Comparison of ENCODE assay signal across 1 cellular context in the genomic region with DNA sequence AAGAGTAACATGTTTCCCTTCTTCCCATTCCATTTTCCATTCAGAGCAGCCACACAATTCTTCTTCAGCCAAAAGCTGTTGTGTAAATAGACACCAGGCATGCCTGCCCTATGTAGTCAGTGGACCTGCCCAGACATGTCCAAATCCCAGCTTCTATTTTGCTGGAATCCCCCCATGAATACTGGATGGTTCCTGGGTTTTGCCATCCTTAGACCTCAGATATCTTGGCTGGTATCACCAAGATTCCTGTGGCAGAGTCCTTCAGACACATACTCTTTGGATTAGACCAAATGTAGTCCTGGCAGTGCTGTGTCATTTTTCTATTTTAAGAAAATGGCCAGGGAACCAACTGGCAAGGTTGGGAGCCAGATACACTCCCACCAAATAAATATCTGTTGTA.
TF ChIP-seq lines count a peak whose summit lies in the region.

No MANE protein-coding gene starts in this region.

TF ChIP-seq in HepG2, 621 proteins besides CTCF, POLR2A, EP300 and RAD21 (continued from another document):
- TF ChIP-seq, protein P1, sequence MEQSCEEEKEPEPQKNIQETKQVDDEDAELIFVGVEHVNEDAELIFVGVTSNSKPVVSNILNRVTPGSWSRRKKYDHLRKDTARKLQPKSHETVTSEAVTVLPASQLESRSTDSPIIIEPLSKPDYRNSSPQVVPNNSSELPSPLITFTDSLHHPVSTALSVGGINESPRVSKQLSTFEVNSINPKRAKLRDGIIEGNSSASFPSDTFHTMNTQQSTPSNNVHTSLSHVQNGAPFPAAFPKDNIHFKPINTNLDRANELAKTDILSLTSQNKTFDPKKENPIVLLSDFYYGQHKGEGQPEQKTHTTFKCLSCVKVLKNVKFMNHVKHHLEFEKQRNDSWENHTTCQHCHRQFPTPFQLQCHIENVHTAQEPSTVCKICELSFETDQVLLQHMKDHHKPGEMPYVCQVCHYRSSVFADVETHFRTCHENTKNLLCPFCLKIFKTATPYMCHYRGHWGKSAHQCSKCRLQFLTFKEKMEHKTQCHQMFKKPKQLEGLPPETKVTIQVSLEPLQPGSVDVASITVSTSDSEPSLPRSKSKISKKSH (CRISPR knock-in tag; IDR thresholded peaks at IDR 0.05; ENCODE audit: borderline replicate concordance): no peak
- TF ChIP-seq RFX3 (CRISPR knock-in tag; IDR thresholded peaks at IDR 0.05) (no peak), KLF16 (CRISPR knock-in tag; IDR thresholded peaks at IDR 0.05) (0 out of 4 replicates have a peak, but pooled peaks of 1 of the 2 experiments have one; percentile 21), SAFB2 (CRISPR knock-in tag; IDR thresholded peaks at IDR 0.05; ENCODE audit: borderline replicate concordance, low read depth) (no peak), IKZF1 (IDR thresholded peaks at IDR 0.05) (no peak), GATAD2A (CRISPR knock-in tag; IDR thresholded peaks at IDR 0.05) (0 out of 2 replicates have a peak, but pooled peaks have one; percentile 31), TP53 (CRISPR knock-in tag; conservative IDR thresholded peaks at IDR 0.05) (peak; percentile 100), SMC3 (IDR thresholded peaks at IDR 0.05; ENCODE audit: low read length) (no peak), FOSL2 (CRISPR knock-in tag; IDR thresholded peaks at IDR 0.05) (peak; percentile 70; the same call in 1 of the 2 replicates), FOXA3 (CRISPR knock-in tag; IDR thresholded peaks at IDR 0.05) (0 out of 2 replicates have a peak, but pooled peaks have one; percentile 52), ZMYM4 (CRISPR knock-in tag; IDR thresholded peaks at IDR 0.05) (0 out of 2 replicates have a peak, but pooled peaks have one; percentile 38), TEAD3 (CRISPR knock-in tag; optimal IDR thresholded peaks at IDR 0.05; ENCODE audit: borderline replicate concordance) (peak; percentile 46), MEF2D (CRISPR knock-in tag; IDR thresholded peaks at IDR 0.05) (no peak), ZNF644 (CRISPR knock-in tag; IDR thresholded peaks at IDR 0.05; ENCODE audit: low read depth) (peak; percentile 69; the same call in 1 of the 2 replicates), PHF21A (CRISPR knock-in tag; IDR thresholded peaks at IDR 0.05) (0 out of 2 replicates have a peak, but pooled peaks have one; percentile 18)
- TF ChIP-seq, protein P2, sequence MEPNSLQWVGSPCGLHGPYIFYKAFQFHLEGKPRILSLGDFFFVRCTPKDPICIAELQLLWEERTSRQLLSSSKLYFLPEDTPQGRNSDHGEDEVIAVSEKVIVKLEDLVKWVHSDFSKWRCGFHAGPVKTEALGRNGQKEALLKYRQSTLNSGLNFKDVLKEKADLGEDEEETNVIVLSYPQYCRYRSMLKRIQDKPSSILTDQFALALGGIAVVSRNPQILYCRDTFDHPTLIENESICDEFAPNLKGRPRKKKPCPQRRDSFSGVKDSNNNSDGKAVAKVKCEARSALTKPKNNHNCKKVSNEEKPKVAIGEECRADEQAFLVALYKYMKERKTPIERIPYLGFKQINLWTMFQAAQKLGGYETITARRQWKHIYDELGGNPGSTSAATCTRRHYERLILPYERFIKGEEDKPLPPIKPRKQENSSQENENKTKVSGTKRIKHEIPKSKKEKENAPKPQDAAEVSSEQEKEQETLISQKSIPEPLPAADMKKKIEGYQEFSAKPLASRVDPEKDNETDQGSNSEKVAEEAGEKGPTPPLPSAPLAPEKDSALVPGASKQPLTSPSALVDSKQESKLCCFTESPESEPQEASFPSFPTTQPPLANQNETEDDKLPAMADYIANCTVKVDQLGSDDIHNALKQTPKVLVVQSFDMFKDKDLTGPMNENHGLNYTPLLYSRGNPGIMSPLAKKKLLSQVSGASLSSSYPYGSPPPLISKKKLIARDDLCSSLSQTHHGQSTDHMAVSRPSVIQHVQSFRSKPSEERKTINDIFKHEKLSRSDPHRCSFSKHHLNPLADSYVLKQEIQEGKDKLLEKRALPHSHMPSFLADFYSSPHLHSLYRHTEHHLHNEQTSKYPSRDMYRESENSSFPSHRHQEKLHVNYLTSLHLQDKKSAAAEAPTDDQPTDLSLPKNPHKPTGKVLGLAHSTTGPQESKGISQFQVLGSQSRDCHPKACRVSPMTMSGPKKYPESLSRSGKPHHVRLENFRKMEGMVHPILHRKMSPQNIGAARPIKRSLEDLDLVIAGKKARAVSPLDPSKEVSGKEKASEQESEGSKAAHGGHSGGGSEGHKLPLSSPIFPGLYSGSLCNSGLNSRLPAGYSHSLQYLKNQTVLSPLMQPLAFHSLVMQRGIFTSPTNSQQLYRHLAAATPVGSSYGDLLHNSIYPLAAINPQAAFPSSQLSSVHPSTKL (CRISPR knock-in tag; IDR thresholded peaks at IDR 0.05): 0 out of 2 replicates have a peak, but pooled peaks have one; percentile 28
- TF ChIP-seq, protein P3, sequence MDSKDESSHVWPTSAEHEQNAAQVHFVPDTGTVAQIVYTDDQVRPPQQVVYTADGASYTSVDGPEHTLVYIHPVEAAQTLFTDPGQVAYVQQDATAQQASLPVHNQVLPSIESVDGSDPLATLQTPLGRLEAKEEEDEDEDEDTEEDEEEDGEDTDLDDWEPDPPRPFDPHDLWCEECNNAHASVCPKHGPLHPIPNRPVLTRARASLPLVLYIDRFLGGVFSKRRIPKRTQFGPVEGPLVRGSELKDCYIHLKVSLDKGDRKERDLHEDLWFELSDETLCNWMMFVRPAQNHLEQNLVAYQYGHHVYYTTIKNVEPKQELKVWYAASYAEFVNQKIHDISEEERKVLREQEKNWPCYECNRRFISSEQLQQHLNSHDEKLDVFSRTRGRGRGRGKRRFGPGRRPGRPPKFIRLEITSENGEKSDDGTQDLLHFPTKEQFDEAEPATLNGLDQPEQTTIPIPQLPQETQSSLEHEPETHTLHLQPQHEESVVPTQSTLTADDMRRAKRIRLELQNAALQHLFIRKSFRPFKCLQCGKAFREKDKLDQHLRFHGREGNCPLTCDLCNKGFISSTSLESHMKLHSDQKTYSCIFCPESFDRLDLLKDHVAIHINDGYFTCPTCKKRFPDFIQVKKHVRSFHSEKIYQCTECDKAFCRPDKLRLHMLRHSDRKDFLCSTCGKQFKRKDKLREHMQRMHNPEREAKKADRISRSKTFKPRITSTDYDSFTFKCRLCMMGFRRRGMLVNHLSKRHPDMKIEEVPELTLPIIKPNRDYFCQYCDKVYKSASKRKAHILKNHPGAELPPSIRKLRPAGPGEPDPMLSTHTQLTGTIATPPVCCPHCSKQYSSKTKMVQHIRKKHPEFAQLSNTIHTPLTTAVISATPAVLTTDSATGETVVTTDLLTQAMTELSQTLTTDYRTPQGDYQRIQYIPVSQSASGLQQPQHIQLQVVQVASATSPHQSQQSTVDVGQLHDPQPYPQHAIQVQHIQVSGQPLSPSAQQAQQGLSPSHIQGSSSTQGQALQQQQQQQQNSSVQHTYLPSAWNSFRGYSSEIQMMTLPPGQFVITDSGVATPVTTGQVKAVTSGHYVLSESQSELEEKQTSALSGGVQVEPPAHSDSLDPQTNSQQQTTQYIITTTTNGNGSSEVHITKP (CRISPR knock-in tag; IDR thresholded peaks at IDR 0.05; ENCODE audit: low read depth): 0 out of 2 replicates have a peak, but pooled peaks have one; percentile 29
- TF ChIP-seq, protein P4, sequence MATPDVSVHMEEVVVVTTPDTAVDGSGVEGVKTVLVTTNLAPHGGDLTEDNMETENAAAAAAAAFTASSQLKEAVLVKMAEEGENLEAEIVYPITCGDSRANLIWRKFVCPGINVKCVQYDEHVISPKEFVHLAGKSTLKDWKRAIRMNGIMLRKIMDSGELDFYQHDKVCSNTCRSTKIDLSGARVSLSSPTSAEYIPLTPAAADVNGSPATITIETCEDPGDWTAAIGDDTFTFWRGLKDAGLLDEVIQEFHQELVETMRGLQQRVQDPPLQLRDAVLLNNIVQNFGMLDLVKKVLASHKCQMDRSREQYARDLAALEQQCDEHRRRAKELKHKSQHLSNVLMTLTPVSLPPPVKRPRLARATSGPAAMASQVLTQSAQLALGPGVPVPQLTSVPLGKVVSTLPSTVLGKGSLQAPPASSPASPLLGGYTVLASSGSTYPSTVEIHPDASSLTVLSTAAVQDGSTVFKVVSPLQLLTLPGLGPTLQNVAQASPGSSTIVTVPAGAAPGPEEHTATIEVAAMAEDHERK (CRISPR knock-in tag; IDR thresholded peaks at IDR 0.05; ENCODE audit: low read depth): no peak
- TF ChIP-seq, protein P5, sequence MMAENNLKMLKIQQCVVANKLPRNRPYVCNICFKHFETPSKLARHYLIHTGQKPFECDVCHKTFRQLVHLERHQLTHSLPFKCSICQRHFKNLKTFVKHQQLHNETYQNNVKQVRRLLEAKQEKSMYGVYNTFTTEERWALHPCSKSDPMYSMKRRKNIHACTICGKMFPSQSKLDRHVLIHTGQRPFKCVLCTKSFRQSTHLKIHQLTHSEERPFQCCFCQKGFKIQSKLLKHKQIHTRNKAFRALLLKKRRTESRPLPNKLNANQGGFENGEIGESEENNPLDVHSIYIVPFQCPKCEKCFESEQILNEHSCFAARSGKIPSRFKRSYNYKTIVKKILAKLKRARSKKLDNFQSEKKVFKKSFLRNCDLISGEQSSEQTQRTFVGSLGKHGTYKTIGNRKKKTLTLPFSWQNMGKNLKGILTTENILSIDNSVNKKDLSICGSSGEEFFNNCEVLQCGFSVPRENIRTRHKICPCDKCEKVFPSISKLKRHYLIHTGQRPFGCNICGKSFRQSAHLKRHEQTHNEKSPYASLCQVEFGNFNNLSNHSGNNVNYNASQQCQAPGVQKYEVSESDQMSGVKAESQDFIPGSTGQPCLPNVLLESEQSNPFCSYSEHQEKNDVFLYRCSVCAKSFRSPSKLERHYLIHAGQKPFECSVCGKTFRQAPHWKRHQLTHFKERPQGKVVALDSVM (CRISPR knock-in tag; IDR thresholded peaks at IDR 0.05): no peak
- TF ChIP-seq, protein P6, sequence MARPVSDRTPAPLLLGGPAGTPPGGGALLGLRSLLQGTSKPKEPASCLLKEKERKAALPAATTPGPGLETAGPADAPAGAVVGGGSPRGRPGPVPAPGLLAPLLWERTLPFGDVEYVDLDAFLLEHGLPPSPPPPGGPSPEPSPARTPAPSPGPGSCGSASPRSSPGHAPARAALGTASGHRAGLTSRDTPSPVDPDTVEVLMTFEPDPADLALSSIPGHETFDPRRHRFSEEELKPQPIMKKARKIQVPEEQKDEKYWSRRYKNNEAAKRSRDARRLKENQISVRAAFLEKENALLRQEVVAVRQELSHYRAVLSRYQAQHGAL (CRISPR knock-in tag; IDR thresholded peaks at IDR 0.05; ENCODE audit: not compliant biosample characterization): no peak
